11 cellular contexts compared by ENCODE assay signal in genomic region chr17:64378890-64379354, GRCh38. TPM values are rescaled to one million over a fixed set of nuclear protein-coding genes. Genes with fewer than 3 reads are reported as not detected.
A peak's percentile ranks its signal among the peaks of the same experiment; 100 is the strongest.
DNase-seq lines count a peak whose midpoint lies in the region; ATAC-seq and TF ChIP-seq lines count a peak whose summit lies in the region.
"Had no signal": no experiment of that assay in that cellular context is flagged by ENCODE, and none has a peak within 500 bp of the region (broad histone marks: within the 10 kb centered on the region; RNA-seq: fewer than 3 reads in every experiment).

No MANE protein-coding gene starts in this region.

- WGBS in right lobe of liver (ENCODE audit: insufficient coverage, low coverage, low lambda C conversion rate, missing lambda C conversion rate), result 59% methylated on average over 4 of the region's 6 CpGs

- no peaks in the 10 kb centered on the region for H3K79me2 ChIP-seq in Karpas-422 (ENCODE audit: low read length)

- no peak overlapping the region for H3K4me2 ChIP-seq in Karpas-422 (ENCODE audit: low read depth, low read length, poor library complexity, severe bottlenecking)

- H3K4me1 Mint-ChIP-seq in activated naive CD8-positive, alpha-beta T cell treated with anti-CD3 and anti-CD28 coated beads for 36 hours, result peaks cover 35% of the 10 kb centered on the region
- peaks cover 25% of the 10 kb centered on the region for H3K4me1 Mint-ChIP-seq in activated T-cell treated with anti-CD3 and anti-CD28 coated beads, Interleukin-2, amount 50 U/mL, for 24 hours (ENCODE audit: low read depth)
- H3K4me1 Mint-ChIP-seq in chondrocyte (ENCODE audit: low read depth), result peaks cover 2% of the 10 kb centered on the region

- no peaks in the 10 kb centered on the region for H3K9me3 Mint-ChIP-seq in activated naive CD8-positive, alpha-beta T cell treated with anti-CD3 and anti-CD28 coated beads for 36 hours
- H3K9me3 Mint-ChIP-seq in activated T-cell treated with anti-CD3 and anti-CD28 coated beads, Interleukin-2, amount 50 U/mL, for 24 hours, result no peaks in the 10 kb centered on the region
- H3K9me3 Mint-ChIP-seq in chondrocyte (ENCODE audit: low read depth), result peaks cover 9% of the 10 kb centered on the region

- no peak for TF ChIP-seq POLR2A in right lobe of liver (IDR thresholded peaks at IDR 0.05)

- H3K27ac ChIP-seq in right lobe of liver (no peak overlapping the region), Karpas-422 (ENCODE audit: low read length) (no peak overlapping the region)

- H3K27me3 Mint-ChIP-seq in activated naive CD8-positive, alpha-beta T cell treated with anti-CD3 and anti-CD28 coated beads for 36 hours, result no peaks in the 10 kb centered on the region
- H3K27me3 Mint-ChIP-seq in activated T-cell treated with anti-CD3 and anti-CD28 coated beads, Interleukin-2, amount 50 U/mL, for 24 hours, result no peaks in the 10 kb centered on the region
- H3K27me3 Mint-ChIP-seq in chondrocyte (ENCODE audit: low read depth), result peaks cover 9% of the 10 kb centered on the region

- H4K20me1 ChIP-seq in Karpas-422 (ENCODE audit: insufficient read depth, low read depth, low read length), result no peaks in the 10 kb centered on the region

- H3K9ac ChIP-seq in Karpas-422 (ENCODE audit: low read length), result no peak overlapping the region

- DNase-seq in BE2C, result peak; percentile 31
- no peak for DNase-seq in activated naive CD8-positive, alpha-beta T cell treated with anti-CD3 and anti-CD28 coated beads for 36 hours
- DNase-seq in right lobe of liver, result no peak
- no peak for DNase-seq in Karpas-422
- no peak for DNase-seq in activated T-cell treated with anti-CD3 and anti-CD28 coated beads, Interleukin-2, amount 50 U/mL, for 24 hours
- DNase-seq in chondrocyte (ENCODE audit: low spot score), result no peak
- DNase-seq in NCI-H1092 (lab: John Stamatoyannopoulos, UW), result no peak
- DNase-seq: activated naive CD4-positive, alpha-beta T cell treated with Interleukin-2 at 50 U/mL for 16 hours; DMS79; T-helper 9 cell had no signal

- H3K4me3 ChIP-seq in BE2C (ENCODE audit: low read depth, low read length), result no peak overlapping the region
- H3K4me3 ChIP-seq in right lobe of liver, result no peak overlapping the region
- H3K4me3 ChIP-seq in Karpas-422 (ENCODE audit: low read length), result no peak overlapping the region

- peak; percentile 25 for ATAC-seq in GM19468 (IDR thresholded peaks at IDR 0.05; ENCODE audit: extremely low read depth, unreplicated experiment)
- peak in 3 of 4 donors; percentile 21 to 59 (median 23) for ATAC-seq in right lobe of liver

- intact Hi-C loops in right lobe of liver (cut with DNase I), result no loop called here

- H2AFZ ChIP-seq in Karpas-422 (ENCODE audit: low read length), result no peak overlapping the region

- H3K27ac Mint-ChIP-seq in activated naive CD8-positive, alpha-beta T cell treated with anti-CD3 and anti-CD28 coated beads for 36 hours, result peak overlapping the region; percentile 12
- H3K27ac Mint-ChIP-seq in activated T-cell treated with anti-CD3 and anti-CD28 coated beads, Interleukin-2, amount 50 U/mL, for 24 hours, result no peak overlapping the region
- H3K27ac Mint-ChIP-seq in chondrocyte (ENCODE audit: unreplicated experiment), result no peak overlapping the region

- no peaks in the 10 kb centered on the region for H3K36me3 ChIP-seq in BE2C
- no peaks in the 10 kb centered on the region for H3K36me3 ChIP-seq in right lobe of liver
- no peaks in the 10 kb centered on the region for H3K36me3 ChIP-seq in Karpas-422 (ENCODE audit: insufficient read depth, low read length)

- peaks cover 31% of the 10 kb centered on the region for H3K36me3 Mint-ChIP-seq in activated naive CD8-positive, alpha-beta T cell treated with anti-CD3 and anti-CD28 coated beads for 36 hours
- H3K36me3 Mint-ChIP-seq in activated T-cell treated with anti-CD3 and anti-CD28 coated beads, Interleukin-2, amount 50 U/mL, for 24 hours (ENCODE audit: low read depth), result peaks cover 26% of the 10 kb centered on the region
- peaks cover 2% of the 10 kb centered on the region for H3K36me3 Mint-ChIP-seq in chondrocyte (ENCODE audit: low read depth)

- no peaks in the 10 kb centered on the region for H3K9me3 ChIP-seq in BE2C
- no peaks in the 10 kb centered on the region for H3K9me3 ChIP-seq in right lobe of liver
- H3K9me3 ChIP-seq in Karpas-422 (ENCODE audit: low read length), result no peaks in the 10 kb centered on the region

- no peak overlapping the region for H3K4me3 Mint-ChIP-seq in activated naive CD8-positive, alpha-beta T cell treated with anti-CD3 and anti-CD28 coated beads for 36 hours
- no peak overlapping the region for H3K4me3 Mint-ChIP-seq in activated T-cell treated with anti-CD3 and anti-CD28 coated beads, Interleukin-2, amount 50 U/mL, for 24 hours
- no peak overlapping the region for H3K4me3 Mint-ChIP-seq in chondrocyte (ENCODE audit: unreplicated experiment)

- no peaks in the 10 kb centered on the region for H3K9me2 ChIP-seq in Karpas-422 (replicated peaks; ENCODE audit: insufficient read depth, low read length)

- H3K27me3 ChIP-seq in BE2C, result no peaks in the 10 kb centered on the region
- no peaks in the 10 kb centered on the region for H3K27me3 ChIP-seq in right lobe of liver
- H3K27me3 ChIP-seq in Karpas-422 (ENCODE audit: low read length), result no peaks in the 10 kb centered on the region

- no peaks in the 10 kb centered on the region for H3K4me1 ChIP-seq in BE2C
- H3K4me1 ChIP-seq in right lobe of liver, result no peaks in the 10 kb centered on the region
- no peaks in the 10 kb centered on the region for H3K4me1 ChIP-seq in Karpas-422 (ENCODE audit: low read length)

- TF ChIP-seq CTCF in BE2C (IDR thresholded peaks at IDR 0.05; ENCODE audit: low read depth, low read length), result no peak
- TF ChIP-seq CTCF in right lobe of liver (IDR thresholded peaks at IDR 0.05), result no peak
- TF ChIP-seq CTCF in chondrocyte (IDR thresholded peaks at IDR 0.05), result no peak

RNA-seq across cellular contexts. Expression of gene PECAM1, which starts 11.7 kb away (rescaled TPM):
- 1.0 TPM for polyA plus RNA-seq in BE2C (2012; ENCODE audit: insufficient read depth, insufficient read length, low read depth)
- total RNA-seq in activated naive CD8-positive, alpha-beta T cell treated with anti-CD3 and anti-CD28 coated beads for 36 hours, result 10 to 100 TPM; 35.6 to 37.6 TPM
- total RNA-seq in right lobe of liver (10 to 100 TPM; 15.9 to 32.9 (median 19.1) TPM), chondrocyte (0.15 to 0.34 TPM in 2 of 3 replicates, not detected in the other)
- total RNA-seq in Karpas-422 (2014; rRNA removed; shearing (Covaris generic); ENCODE audit: low replicate concordance), result 1.9 and 7.9 TPM in 2 replicates
